ENCODE assay signal across 14 cellular contexts in the genomic region with DNA sequence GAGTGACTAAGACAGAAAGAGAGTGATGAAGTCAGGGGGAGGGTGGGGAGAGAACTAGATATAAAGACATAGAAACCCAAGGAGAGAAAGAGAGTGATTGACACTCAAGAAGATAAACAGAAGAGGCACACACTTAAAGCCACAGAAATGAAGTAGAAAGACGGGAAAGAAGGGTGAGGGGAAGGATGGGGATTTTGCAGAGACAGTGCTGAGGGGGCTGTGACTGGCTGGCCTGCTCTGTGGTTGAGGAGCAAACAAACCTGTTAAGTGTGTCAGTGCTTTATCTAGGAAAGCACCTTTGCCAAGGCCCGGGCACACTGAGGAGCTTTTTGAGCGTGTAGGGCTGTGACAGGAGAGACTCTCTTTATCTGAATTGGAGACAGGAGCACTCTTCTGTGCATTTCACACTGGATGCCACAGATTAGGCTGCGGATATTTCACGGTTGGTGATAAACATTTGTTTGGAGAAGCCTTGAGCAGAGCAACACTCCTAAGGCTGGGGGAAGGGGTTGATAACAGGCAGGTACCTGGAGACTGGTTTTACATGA.
DNase-seq lines count a peak whose midpoint lies in the region; ATAC-seq, FAIRE-seq and TF ChIP-seq lines count a peak whose summit lies in the region.
"Had no signal": no experiment of that assay in that cellular context is flagged by ENCODE, and none has a peak within 500 bp of the region (broad histone marks: within the 10 kb centered on the region; RNA-seq: fewer than 3 reads in every experiment).

No MANE protein-coding gene starts in this region.

- no peak overlapping the region for H3K4me3 ChIP-seq in bronchial epithelial cell (ENCODE audit: low read depth, low read length)
- no peak overlapping the region for H3K4me3 ChIP-seq in brain microvascular endothelial cell (ENCODE audit: low read depth, low read length)
- H3K4me3 ChIP-seq: hepatocyte, skin epidermis, uterus had no signal

- in situ Hi-C loops in brain microvascular endothelial cell (cut with HindIII; ENCODE audit: low pct_ligation_motif_present, low sequenced_read_pairs) = no loop called here

- H3K27me3 Mint-ChIP-seq in stimulated activated naive CD8-positive, alpha-beta T cell treated with anti-CD3 and anti-CD28 coated beads, Interleukin-15, amount 100 ng/mL, for 72 hours = no peaks in the 10 kb centered on the region

- no peak overlapping the region for H3K4me3 Mint-ChIP-seq in stimulated activated naive CD8-positive, alpha-beta T cell treated with anti-CD3 and anti-CD28 coated beads, Interleukin-15, amount 100 ng/mL, for 72 hours
- H3K4me3 Mint-ChIP-seq: brain had no signal

- H3K9me3 Mint-ChIP-seq in activated naive CD4-positive, alpha-beta T cell treated with anti-CD3 and anti-CD28 coated beads, Interleukin-2, amount 50 U/mL, for 72 hours = no peaks in the 10 kb centered on the region
- no peaks in the 10 kb centered on the region for H3K9me3 Mint-ChIP-seq in stimulated activated naive CD8-positive, alpha-beta T cell treated with anti-CD3 and anti-CD28 coated beads, Interleukin-15, amount 100 ng/mL, for 72 hours

- no peaks in the 10 kb centered on the region for H3K27me3 ChIP-seq in bronchial epithelial cell (ENCODE audit: control insufficient read depth, insufficient read depth, low read length)
- H3K27me3 ChIP-seq in brain microvascular endothelial cell (replicated peaks) = no peaks in the 10 kb centered on the region
- H3K27me3 ChIP-seq: hepatocyte, uterus had no signal

- no peak overlapping the region for H3K27ac ChIP-seq in brain microvascular endothelial cell
- H3K27ac ChIP-seq: hepatocyte, skin epidermis, uterus had no signal

- FAIRE-seq in bronchial epithelial cell (lab: Jason Lieb, UNC) = no peak
- FAIRE-seq: endothelial cell of umbilical vein had no signal

- peak; percentile 41 to 56 for ATAC-seq in activated naive CD4-positive, alpha-beta T cell treated with anti-CD3 and anti-CD28 coated beads, Interleukin-2, amount 50 U/mL, for 72 hours
- peak; percentile 51 for ATAC-seq in HG03378 (IDR thresholded peaks at IDR 0.05; ENCODE audit: unreplicated experiment)
- ATAC-seq in stimulated activated naive CD8-positive, alpha-beta T cell treated with anti-CD3 and anti-CD28 coated beads, Interleukin-15, amount 100 ng/mL, for 72 hours = peak; percentile 12

- TF ChIP-seq CTCF in bronchial epithelial cell (IDR thresholded peaks at IDR 0.05; ENCODE audit: insufficient read depth, low read length, severe bottlenecking) (no peak), brain microvascular endothelial cell (IDR thresholded peaks at IDR 0.05; ENCODE audit: low read depth, low read length, missing control alignments) (no peak)

- H3K36me3 ChIP-seq in bronchial epithelial cell (ENCODE audit: control insufficient read depth, insufficient read depth, low read length) (no peaks in the 10 kb centered on the region), brain microvascular endothelial cell (replicated peaks) (no peaks in the 10 kb centered on the region)
- H3K36me3 ChIP-seq: uterus had no signal

- H3K4me1 Mint-ChIP-seq in stimulated activated naive CD8-positive, alpha-beta T cell treated with anti-CD3 and anti-CD28 coated beads, Interleukin-15, amount 100 ng/mL, for 72 hours = peaks cover 14% of the 10 kb centered on the region

- peak overlapping the region; percentile 24 to 88 for H3K27ac Mint-ChIP-seq in activated naive CD4-positive, alpha-beta T cell treated with anti-CD3 and anti-CD28 coated beads, Interleukin-2, amount 50 U/mL, for 72 hours
- peak overlapping the region; percentile 15 for H3K27ac Mint-ChIP-seq in stimulated activated naive CD8-positive, alpha-beta T cell treated with anti-CD3 and anti-CD28 coated beads, Interleukin-15, amount 100 ng/mL, for 72 hours
- H3K27ac Mint-ChIP-seq: brain had no signal

- no peak for DNase-seq in activated naive CD4-positive, alpha-beta T cell treated with anti-CD3 and anti-CD28 coated beads, Interleukin-2, amount 50 U/mL, for 72 hours (ENCODE audit: low spot score in 2 of 2)
- no peak for DNase-seq in activated naive CD4-positive, alpha-beta T cell treated with anti-CD3 and anti-CD28 coated beads, Interleukin-2, amount 50 U/mL, for 16 hours
- peak; percentile 31 for DNase-seq in bronchial epithelial cell (ENCODE audit: low read depth)
- DNase-seq in stimulated activated naive CD8-positive, alpha-beta T cell treated with anti-CD3 and anti-CD28 coated beads, Interleukin-15, amount 100 ng/mL, for 72 hours = no peak
- no peak for DNase-seq in NCI-H524 (lab: John Stamatoyannopoulos, UW)
- no peak for DNase-seq in DMS 273 (lab: John Stamatoyannopoulos, UW; ENCODE audit: unreplicated experiment)
- no peak for DNase-seq in brain microvascular endothelial cell
- DNase-seq: NCI-H345, uterus had no signal

- peaks cover 7 to 22% of the 10 kb centered on the region in 2 donors for H3K36me3 Mint-ChIP-seq in activated naive CD4-positive, alpha-beta T cell treated with anti-CD3 and anti-CD28 coated beads, Interleukin-2, amount 50 U/mL, for 72 hours
- H3K36me3 Mint-ChIP-seq: brain had no signal
